2 cellular contexts compared by ENCODE assay signal in the genomic region with DNA sequence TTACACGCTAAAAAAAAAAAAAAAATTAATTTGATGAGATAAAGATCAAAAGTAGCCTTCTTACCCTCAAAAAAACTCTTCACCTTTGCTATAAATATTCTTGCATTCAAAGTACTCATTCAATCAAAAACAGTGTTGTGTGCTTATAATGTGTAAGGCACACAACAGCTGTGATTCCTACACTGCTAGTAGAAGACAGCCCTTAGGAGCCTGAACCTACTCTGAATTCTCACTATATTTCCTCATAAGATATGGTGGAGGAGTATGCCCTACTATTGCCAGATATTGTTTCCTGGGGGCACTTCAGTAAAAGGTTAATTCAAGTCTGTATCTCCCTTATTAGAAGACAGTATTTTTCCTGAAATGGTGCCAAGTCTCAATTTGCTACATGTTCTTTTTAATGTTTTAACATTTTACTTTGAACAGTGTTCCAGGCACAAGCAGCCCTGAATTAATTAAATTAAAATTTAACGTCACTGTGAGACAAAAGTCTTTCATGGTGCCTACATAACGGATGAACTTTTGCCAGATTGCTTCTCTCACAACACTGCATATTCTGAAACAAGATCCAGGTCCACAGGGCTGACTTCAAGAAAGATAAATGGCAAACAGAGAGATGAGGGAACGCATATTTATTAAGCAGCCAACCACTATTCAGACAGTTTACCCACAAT.
TF ChIP-seq lines count a peak whose summit lies in the region.

No MANE protein-coding gene starts in this region.

TF ChIP-seq in HCT116, 20 proteins besides CTCF, POLR2A, EP300 and RAD21 (continued from another document):
- TF ChIP-seq ZNF274 (IDR thresholded peaks at IDR 0.05; ENCODE audit: low read depth, low read length), result no peak
- TF ChIP-seq, protein P1, sequence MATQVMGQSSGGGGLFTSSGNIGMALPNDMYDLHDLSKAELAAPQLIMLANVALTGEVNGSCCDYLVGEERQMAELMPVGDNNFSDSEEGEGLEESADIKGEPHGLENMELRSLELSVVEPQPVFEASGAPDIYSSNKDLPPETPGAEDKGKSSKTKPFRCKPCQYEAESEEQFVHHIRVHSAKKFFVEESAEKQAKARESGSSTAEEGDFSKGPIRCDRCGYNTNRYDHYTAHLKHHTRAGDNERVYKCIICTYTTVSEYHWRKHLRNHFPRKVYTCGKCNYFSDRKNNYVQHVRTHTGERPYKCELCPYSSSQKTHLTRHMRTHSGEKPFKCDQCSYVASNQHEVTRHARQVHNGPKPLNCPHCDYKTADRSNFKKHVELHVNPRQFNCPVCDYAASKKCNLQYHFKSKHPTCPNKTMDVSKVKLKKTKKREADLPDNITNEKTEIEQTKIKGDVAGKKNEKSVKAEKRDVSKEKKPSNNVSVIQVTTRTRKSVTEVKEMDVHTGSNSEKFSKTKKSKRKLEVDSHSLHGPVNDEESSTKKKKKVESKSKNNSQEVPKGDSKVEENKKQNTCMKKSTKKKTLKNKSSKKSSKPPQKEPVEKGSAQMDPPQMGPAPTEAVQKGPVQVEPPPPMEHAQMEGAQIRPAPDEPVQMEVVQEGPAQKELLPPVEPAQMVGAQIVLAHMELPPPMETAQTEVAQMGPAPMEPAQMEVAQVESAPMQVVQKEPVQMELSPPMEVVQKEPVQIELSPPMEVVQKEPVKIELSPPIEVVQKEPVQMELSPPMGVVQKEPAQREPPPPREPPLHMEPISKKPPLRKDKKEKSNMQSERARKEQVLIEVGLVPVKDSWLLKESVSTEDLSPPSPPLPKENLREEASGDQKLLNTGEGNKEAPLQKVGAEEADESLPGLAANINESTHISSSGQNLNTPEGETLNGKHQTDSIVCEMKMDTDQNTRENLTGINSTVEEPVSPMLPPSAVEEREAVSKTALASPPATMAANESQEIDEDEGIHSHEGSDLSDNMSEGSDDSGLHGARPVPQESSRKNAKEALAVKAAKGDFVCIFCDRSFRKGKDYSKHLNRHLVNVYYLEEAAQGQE (IDR thresholded peaks at IDR 0.05; ENCODE audit: low read depth), result no peak
- TF ChIP-seq EZH2 (IDR thresholded peaks at IDR 0.05), result no peak
- TF ChIP-seq, protein P2, sequence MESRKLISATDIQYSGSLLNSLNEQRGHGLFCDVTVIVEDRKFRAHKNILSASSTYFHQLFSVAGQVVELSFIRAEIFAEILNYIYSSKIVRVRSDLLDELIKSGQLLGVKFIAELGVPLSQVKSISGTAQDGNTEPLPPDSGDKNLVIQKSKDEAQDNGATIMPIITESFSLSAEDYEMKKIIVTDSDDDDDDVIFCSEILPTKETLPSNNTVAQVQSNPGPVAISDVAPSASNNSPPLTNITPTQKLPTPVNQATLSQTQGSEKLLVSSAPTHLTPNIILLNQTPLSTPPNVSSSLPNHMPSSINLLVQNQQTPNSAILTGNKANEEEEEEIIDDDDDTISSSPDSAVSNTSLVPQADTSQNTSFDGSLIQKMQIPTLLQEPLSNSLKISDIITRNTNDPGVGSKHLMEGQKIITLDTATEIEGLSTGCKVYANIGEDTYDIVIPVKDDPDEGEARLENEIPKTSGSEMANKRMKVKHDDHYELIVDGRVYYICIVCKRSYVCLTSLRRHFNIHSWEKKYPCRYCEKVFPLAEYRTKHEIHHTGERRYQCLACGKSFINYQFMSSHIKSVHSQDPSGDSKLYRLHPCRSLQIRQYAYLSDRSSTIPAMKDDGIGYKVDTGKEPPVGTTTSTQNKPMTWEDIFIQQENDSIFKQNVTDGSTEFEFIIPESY (IDR thresholded peaks at IDR 0.05; ENCODE audit: extremely low read depth, insufficient replicate concordance, low read length), result no peak
- TF ChIP-seq SP1 (IDR thresholded peaks at IDR 0.05; ENCODE audit: low read depth), result no peak

TF ChIP-seq in WTC11, 78 proteins besides CTCF, POLR2A, EP300 and RAD21 (continued from another document):
- no peak for TF ChIP-seq SOX15 (CRISPR knock-in tag; IDR thresholded peaks at IDR 0.05)
- TF ChIP-seq ZNF423 (CRISPR knock-in tag; IDR thresholded peaks at IDR 0.05), result no peak
- no peak for TF ChIP-seq NR3C1 (CRISPR knock-in tag; conservative IDR thresholded peaks at IDR 0.05; ENCODE audit: low read depth)
- TF ChIP-seq, protein P3, sequence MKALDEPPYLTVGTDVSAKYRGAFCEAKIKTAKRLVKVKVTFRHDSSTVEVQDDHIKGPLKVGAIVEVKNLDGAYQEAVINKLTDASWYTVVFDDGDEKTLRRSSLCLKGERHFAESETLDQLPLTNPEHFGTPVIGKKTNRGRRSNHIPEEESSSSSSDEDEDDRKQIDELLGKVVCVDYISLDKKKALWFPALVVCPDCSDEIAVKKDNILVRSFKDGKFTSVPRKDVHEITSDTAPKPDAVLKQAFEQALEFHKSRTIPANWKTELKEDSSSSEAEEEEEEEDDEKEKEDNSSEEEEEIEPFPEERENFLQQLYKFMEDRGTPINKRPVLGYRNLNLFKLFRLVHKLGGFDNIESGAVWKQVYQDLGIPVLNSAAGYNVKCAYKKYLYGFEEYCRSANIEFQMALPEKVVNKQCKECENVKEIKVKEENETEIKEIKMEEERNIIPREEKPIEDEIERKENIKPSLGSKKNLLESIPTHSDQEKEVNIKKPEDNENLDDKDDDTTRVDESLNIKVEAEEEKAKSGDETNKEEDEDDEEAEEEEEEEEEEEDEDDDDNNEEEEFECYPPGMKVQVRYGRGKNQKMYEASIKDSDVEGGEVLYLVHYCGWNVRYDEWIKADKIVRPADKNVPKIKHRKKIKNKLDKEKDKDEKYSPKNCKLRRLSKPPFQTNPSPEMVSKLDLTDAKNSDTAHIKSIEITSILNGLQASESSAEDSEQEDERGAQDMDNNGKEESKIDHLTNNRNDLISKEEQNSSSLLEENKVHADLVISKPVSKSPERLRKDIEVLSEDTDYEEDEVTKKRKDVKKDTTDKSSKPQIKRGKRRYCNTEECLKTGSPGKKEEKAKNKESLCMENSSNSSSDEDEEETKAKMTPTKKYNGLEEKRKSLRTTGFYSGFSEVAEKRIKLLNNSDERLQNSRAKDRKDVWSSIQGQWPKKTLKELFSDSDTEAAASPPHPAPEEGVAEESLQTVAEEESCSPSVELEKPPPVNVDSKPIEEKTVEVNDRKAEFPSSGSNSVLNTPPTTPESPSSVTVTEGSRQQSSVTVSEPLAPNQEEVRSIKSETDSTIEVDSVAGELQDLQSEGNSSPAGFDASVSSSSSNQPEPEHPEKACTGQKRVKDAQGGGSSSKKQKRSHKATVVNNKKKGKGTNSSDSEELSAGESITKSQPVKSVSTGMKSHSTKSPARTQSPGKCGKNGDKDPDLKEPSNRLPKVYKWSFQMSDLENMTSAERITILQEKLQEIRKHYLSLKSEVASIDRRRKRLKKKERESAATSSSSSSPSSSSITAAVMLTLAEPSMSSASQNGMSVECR (CRISPR knock-in tag; IDR thresholded peaks at IDR 0.05; ENCODE audit: borderline replicate concordance), result no peak
- TF ChIP-seq, protein P4, sequence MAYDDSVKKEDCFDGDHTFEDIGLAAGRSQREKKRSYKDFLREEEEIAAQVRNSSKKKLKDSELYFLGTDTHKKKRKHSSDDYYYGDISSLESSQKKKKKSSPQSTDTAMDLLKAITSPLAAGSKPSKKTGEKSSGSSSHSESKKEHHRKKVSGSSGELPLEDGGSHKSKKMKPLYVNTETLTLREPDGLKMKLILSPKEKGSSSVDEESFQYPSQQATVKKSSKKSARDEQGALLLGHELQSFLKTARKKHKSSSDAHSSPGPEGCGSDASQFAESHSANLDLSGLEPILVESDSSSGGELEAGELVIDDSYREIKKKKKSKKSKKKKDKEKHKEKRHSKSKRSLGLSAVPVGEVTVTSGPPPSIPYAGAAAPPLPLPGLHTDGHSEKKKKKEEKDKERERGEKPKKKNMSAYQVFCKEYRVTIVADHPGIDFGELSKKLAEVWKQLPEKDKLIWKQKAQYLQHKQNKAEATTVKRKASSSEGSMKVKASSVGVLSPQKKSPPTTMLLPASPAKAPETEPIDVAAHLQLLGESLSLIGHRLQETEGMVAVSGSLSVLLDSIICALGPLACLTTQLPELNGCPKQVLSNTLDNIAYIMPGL (CRISPR knock-in tag; IDR thresholded peaks at IDR 0.05), result no peak
- TF ChIP-seq, protein P5, sequence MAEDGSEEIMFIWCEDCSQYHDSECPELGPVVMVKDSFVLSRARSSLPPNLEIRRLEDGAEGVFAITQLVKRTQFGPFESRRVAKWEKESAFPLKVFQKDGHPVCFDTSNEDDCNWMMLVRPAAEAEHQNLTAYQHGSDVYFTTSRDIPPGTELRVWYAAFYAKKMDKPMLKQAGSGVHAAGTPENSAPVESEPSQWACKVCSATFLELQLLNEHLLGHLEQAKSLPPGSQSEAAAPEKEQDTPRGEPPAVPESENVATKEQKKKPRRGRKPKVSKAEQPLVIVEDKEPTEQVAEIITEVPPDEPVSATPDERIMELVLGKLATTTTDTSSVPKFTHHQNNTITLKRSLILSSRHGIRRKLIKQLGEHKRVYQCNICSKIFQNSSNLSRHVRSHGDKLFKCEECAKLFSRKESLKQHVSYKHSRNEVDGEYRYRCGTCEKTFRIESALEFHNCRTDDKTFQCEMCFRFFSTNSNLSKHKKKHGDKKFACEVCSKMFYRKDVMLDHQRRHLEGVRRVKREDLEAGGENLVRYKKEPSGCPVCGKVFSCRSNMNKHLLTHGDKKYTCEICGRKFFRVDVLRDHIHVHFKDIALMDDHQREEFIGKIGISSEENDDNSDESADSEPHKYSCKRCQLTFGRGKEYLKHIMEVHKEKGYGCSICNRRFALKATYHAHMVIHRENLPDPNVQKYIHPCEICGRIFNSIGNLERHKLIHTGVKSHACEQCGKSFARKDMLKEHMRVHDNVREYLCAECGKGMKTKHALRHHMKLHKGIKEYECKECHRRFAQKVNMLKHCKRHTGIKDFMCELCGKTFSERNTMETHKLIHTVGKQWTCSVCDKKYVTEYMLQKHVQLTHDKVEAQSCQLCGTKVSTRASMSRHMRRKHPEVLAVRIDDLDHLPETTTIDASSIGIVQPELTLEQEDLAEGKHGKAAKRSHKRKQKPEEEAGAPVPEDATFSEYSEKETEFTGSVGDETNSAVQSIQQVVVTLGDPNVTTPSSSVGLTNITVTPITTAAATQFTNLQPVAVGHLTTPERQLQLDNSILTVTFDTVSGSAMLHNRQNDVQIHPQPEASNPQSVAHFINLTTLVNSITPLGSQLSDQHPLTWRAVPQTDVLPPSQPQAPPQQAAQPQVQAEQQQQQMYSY (CRISPR knock-in tag; IDR thresholded peaks at IDR 0.05), result no peak
- no peak for TF ChIP-seq GRHL2 (CRISPR knock-in tag; IDR thresholded peaks at IDR 0.05; ENCODE audit: insufficient replicate concordance, severe bottlenecking)
- TF ChIP-seq ZNF317 (CRISPR knock-in tag; IDR thresholded peaks at IDR 0.05; ENCODE audit: borderline replicate concordance, low read depth), result no peak
